ENCODE assay signal across 1 cellular context in the genomic region with DNA sequence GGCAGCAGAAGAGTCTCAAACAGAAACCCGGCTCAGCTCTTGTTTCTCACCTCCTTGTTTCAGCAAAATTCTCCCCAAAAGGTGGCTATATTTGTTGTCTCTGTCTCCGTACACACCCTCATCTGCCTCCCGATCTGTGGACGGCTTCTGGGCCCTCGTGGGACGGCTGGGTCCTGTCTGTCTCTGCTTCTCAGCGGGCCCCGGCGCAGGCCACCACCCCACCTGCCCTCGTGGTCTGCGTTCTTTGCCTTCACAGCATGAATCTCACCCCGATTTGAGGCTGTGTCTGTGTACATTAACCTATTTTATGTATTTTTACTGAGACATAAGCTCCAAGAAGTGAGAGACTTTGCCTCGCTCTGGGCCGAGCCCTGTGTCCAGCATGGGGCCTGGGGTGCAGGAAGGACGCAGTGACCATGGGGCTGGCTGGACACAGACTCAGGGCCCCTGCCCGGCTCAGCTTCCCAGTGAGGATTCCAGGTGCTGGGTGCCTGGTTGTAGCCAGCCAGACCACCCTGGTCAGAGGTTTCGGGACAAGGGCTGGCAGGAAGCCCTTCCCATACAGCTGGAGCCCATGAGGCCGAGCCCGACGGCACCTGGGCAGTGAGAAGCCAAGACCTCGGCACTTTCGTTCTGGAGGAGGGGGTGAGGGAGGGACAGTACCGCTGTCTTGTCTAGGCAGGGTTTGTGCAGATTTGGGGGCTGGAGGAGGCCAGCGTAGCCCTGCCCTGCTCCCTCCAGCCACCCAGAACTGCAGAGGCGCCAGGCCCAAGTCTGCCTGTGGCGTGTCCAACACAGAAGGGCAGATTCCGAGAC.
TF ChIP-seq lines count a peak whose summit lies in the region.

No MANE protein-coding gene starts in this region.

TF ChIP-seq in GM23338, 12 proteins besides CTCF, POLR2A, EP300 and RAD21 (continued from another document):
- TF ChIP-seq, protein P1, sequence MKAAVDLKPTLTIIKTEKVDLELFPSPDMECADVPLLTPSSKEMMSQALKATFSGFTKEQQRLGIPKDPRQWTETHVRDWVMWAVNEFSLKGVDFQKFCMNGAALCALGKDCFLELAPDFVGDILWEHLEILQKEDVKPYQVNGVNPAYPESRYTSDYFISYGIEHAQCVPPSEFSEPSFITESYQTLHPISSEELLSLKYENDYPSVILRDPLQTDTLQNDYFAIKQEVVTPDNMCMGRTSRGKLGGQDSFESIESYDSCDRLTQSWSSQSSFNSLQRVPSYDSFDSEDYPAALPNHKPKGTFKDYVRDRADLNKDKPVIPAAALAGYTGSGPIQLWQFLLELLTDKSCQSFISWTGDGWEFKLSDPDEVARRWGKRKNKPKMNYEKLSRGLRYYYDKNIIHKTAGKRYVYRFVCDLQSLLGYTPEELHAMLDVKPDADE (IDR thresholded peaks at IDR 0.05) = no peak
- TF ChIP-seq JUNB (IDR thresholded peaks at IDR 0.05; ENCODE audit: unreplicated experiment) (no peak), CREB1 (CRISPR knock-in tag; IDR thresholded peaks at IDR 0.05; ENCODE audit: low read depth) (no peak), EZH2 (IDR thresholded peaks at IDR 0.05; ENCODE audit: low read depth, unreplicated experiment) (no peak), NANOG (IDR thresholded peaks at IDR 0.05; ENCODE audit: borderline replicate concordance) (no peak), ZNF462 (CRISPR knock-in tag; IDR thresholded peaks at IDR 0.05) (no peak), STAT1 (IDR thresholded peaks at IDR 0.05; ENCODE audit: unreplicated experiment) (no peak), ZNF114 (CRISPR knock-in tag; IDR thresholded peaks at IDR 0.05) (no peak), POLR2AphosphoS5 (IDR thresholded peaks at IDR 0.05; ENCODE audit: low read depth) (no peak), EZH2phosphoT487 (IDR thresholded peaks at IDR 0.05; ENCODE audit: unreplicated experiment) (no peak)
TF ChIP-seq in GM23338: peak in this region for 0.
